16 cellular contexts compared by ENCODE assay signal in the genomic region with DNA sequence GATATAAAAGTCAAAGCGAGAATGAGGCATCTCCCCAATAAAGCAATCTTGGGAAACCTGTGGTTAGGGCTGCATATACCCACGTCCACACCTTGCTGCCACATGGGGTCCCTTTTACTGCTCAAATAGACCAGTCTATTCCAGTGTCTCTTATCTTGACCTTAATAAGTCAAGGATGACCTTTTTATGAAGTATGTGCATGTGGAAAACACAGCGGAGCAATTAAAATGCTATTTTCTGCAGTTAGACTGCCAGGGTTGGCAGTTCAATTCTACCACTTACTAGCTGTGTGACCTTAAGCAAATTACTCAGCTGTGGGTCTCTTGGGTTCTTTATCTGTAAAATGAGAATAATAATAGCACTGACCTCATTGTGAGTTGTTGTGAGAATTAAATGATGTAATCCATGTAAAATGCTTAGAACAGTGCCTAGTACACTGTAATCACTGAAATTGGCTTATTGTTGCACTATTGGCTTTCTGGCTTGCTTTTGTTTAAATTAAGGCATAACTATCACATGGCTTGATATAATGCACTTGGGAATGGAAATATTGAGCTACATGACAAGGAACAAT.
DNase-seq lines count a peak whose midpoint lies in the region; TF ChIP-seq lines count a peak whose summit lies in the region.
"Had no signal": no experiment of that assay in that cellular context is flagged by ENCODE, and none has a peak within 500 bp of the region (broad histone marks: within the 10 kb centered on the region; RNA-seq: fewer than 3 reads in every experiment).

No MANE protein-coding gene starts in this region.

- no peaks in the 10 kb centered on the region for H3K36me3 Mint-ChIP-seq in nephron progenitor cell (ENCODE audit: low read depth)
- H3K36me3 Mint-ChIP-seq: immature natural killer cell had no signal

- no peaks in the 10 kb centered on the region for H3K36me3 ChIP-seq in fibroblast of lung (ENCODE audit: control insufficient read depth, insufficient read depth, low read length)
- no peaks in the 10 kb centered on the region for H3K36me3 ChIP-seq in skeletal muscle satellite cell (ENCODE audit: insufficient read depth, low read length)

- H3K9me3 ChIP-seq in fibroblast of lung (ENCODE audit: control insufficient read depth, insufficient read depth, low read depth, low read length) (no peaks in the 10 kb centered on the region), skeletal muscle satellite cell (replicated peaks; ENCODE audit: low read length) (no peaks in the 10 kb centered on the region)

- H3K27ac ChIP-seq in fibroblast of lung (ENCODE audit: insufficient read depth, low read length) = no peak overlapping the region
- H3K27ac ChIP-seq: 22Rv1, KMS-11 had no signal

- H3K9me3 Mint-ChIP-seq in nephron progenitor cell = no peaks in the 10 kb centered on the region
- H3K9me3 Mint-ChIP-seq: immature natural killer cell had no signal

- no peak overlapping the region for H3K4me3 Mint-ChIP-seq in nephron progenitor cell
- H3K4me3 Mint-ChIP-seq: immature natural killer cell had no signal

- no peak for TF ChIP-seq CTCF in fibroblast of lung (conservative IDR thresholded peaks at IDR 0.05 in 1 of 2, IDR thresholded peaks at IDR 0.05 in 1 of 2; ENCODE audit: low read depth in 1 of 2, low read length in 2 of 2)
- no peak for TF ChIP-seq CTCF in nephron progenitor cell (IDR thresholded peaks at IDR 0.05)

- H3K4me3 ChIP-seq in fibroblast of lung (replicated peaks in 1 of 4; ENCODE audit: control extremely low read depth in 1 of 4, insufficient read depth in 1 of 4, low read depth in 3 of 4, low read length in 4 of 4) (no peak overlapping the region), skeletal muscle satellite cell (ENCODE audit: low read length) (no peak overlapping the region)

- H3K27me3 ChIP-seq in fibroblast of lung (ENCODE audit: control insufficient read depth, insufficient read depth, low read length) (no peaks in the 10 kb centered on the region), skeletal muscle satellite cell (ENCODE audit: control insufficient read depth, insufficient read depth, low read length) (no peaks in the 10 kb centered on the region)

- no peak overlapping the region for H3K27ac Mint-ChIP-seq in nephron progenitor cell
- H3K27ac Mint-ChIP-seq: immature natural killer cell had no signal

- H3K4me1 Mint-ChIP-seq in nephron progenitor cell = peaks cover 34% of the 10 kb centered on the region
- H3K4me1 Mint-ChIP-seq: immature natural killer cell had no signal

- H3K4me2 ChIP-seq in fibroblast of lung (ENCODE audit: extremely low read depth, insufficient read depth, low read length) (no peak overlapping the region), skeletal muscle satellite cell (ENCODE audit: low read length) (peak overlapping the region; percentile 1)
- H3K4me2 ChIP-seq: KMS-11 had no signal

- no peaks in the 10 kb centered on the region for H4K20me1 ChIP-seq in fibroblast of lung (ENCODE audit: control insufficient read depth, extremely low read depth, insufficient read depth, low read length)

- H2AFZ ChIP-seq in fibroblast of lung (ENCODE audit: low read length) = no peak overlapping the region

- peaks cover 3% of the 10 kb centered on the region for H3K27me3 Mint-ChIP-seq in nephron progenitor cell (ENCODE audit: low read depth, poor library complexity)

- H3K4me1 ChIP-seq in fibroblast of lung (ENCODE audit: control insufficient read depth, extremely low read depth, insufficient read depth, low read length) (no peaks in the 10 kb centered on the region), skeletal muscle satellite cell (ENCODE audit: control insufficient read depth, insufficient read depth, low read length) (peaks cover 22% of the 10 kb centered on the region)

- DNase-seq in DMS 273 (lab: John Stamatoyannopoulos, UW; ENCODE audit: unreplicated experiment) (peak; percentile 17), DMS 273 treated with DMSO at 0.1 percent for 48 hours (lab: John Stamatoyannopoulos, UW) (no peak), OCI-M1 (lab: John Stamatoyannopoulos, UW) (peak; percentile 49), fibroblast of lung (ENCODE audit: low read depth in 2 of 2) (peak; percentile 76 to 81), nephron progenitor cell (no peak), NCI-H1417 treated with DMSO at 0.1 percent for 48 hours (lab: John Stamatoyannopoulos, UW) (no peak)
- DNase-seq in NK-92 treated with Interleukin-12 subunit alpha and Interleukin-12 subunit beta, amount 100 ng/mL, for 24 hours (lab: John Stamatoyannopoulos, UW) = no peak
- DNase-seq: activated CD4-positive, alpha-beta T cell treated with anti-CD3 and anti-CD28 coated beads for 4 hours; activated naive CD4-positive, alpha-beta T cell treated with anti-CD3 and anti-CD28 coated beads, Interleukin-2, amount 50 U/mL, for 16 hours; DMS79; immature natural killer cell; NCI-H510A treated with DMSO at 0.1 percent for 48 hours; nucleus accumbens had no signal

- H3K79me2 ChIP-seq in fibroblast of lung (ENCODE audit: control insufficient read depth, insufficient read depth, low read length) = no peaks in the 10 kb centered on the region

- H3K9ac ChIP-seq in fibroblast of lung (ENCODE audit: insufficient read depth, low read length) (no peak overlapping the region), skeletal muscle satellite cell (ENCODE audit: low read depth, low read length) (no peak overlapping the region)
- H3K9ac ChIP-seq: KMS-11 had no signal

Comparison
In these comparisons a context has a peak if more than half of its experiments do, and no peak if none do; other contexts are left out.
1. DNase-seq: peak in DMS 273 (single experiment), OCI-M1 (single experiment) and fibroblast of lung (2 of 2); none in DMS 273 treated with DMSO at 0.1 percent for 48 hours (single experiment), nephron progenitor cell (single experiment), NCI-H1417 treated with DMSO at 0.1 percent for 48 hours (single experiment) and NK-92 treated with Interleukin-12 subunit alpha and Interleukin-12 subunit beta, amount 100 ng/mL, for 24 hours (single experiment).